Comparison of ENCODE assay signal across 8 cellular contexts in genomic region chr2:210199186-210199765, GRCh38. TPM values are rescaled to one million over a fixed set of nuclear protein-coding genes. Genes with fewer than 3 reads are reported as not detected.
DNase-seq lines count a peak whose midpoint lies in the region; ATAC-seq and TF ChIP-seq lines count a peak whose summit lies in the region.

No MANE protein-coding gene starts in this region.

- no peaks in the 10 kb centered on the region for H3K9me3 Mint-ChIP-seq in activated naive CD4-positive, alpha-beta T cell treated with anti-CD3 and anti-CD28 coated beads for 36 hours

- H3K9ac ChIP-seq in OCI-LY1 (ENCODE audit: low read length) = no peak overlapping the region

- H3K4me1 ChIP-seq in OCI-LY1 (ENCODE audit: insufficient read depth, low read length, severe bottlenecking) = peaks cover 12% of the 10 kb centered on the region
- H3K4me1 ChIP-seq in prostate gland (replicated peaks) = no peaks in the 10 kb centered on the region

- no peaks in the 10 kb centered on the region for H4K20me1 ChIP-seq in OCI-LY1 (ENCODE audit: insufficient read depth, low read length)

- no peaks in the 10 kb centered on the region for H3K9me2 ChIP-seq in OCI-LY1 (ENCODE audit: low read depth, low read length)

- no peaks in the 10 kb centered on the region for H3K27me3 ChIP-seq in OCI-LY1 (ENCODE audit: insufficient read depth, low read length)
- no peaks in the 10 kb centered on the region for H3K27me3 ChIP-seq in prostate gland (replicated peaks; ENCODE audit: insufficient read depth)

- no peaks in the 10 kb centered on the region for H3F3A ChIP-seq in OCI-LY1 (ENCODE audit: insufficient read depth, low read length)

- TF ChIP-seq CTCF in OCI-LY1 (IDR thresholded peaks at IDR 0.05; ENCODE audit: low read length) (peak; percentile 56), epithelial cell of esophagus (IDR thresholded peaks at IDR 0.05; ENCODE audit: insufficient read depth, low read depth, low read length, missing control alignments) (peak; percentile 59), prostate gland (IDR thresholded peaks at IDR 0.05) (peak; percentile 60 to 73 (median 64))

- H3K36me3 ChIP-seq in OCI-LY1 (ENCODE audit: insufficient read depth, low read length) (no peaks in the 10 kb centered on the region), prostate gland (no peaks in the 10 kb centered on the region)

- CTCF ChIA-PET in HEK293T (lab: Yijun Ruan, JAX) = interaction anchor here (0.6 to 1.3 kb wide), 3 partner anchors 221 to 236 kb away, joined by 3 to 4 read pairs (median 3); no protein-coding TSS in a partner anchor
- CTCF ChIA-PET in activated naive CD4-positive, alpha-beta T cell treated with anti-CD3 and anti-CD28 coated beads for 36 hours (lab: Charles Lee) = interaction anchor here (0.6 to 5.7 kb wide), 28 partner anchors 10 to 864 kb away, joined by 3 to 129 read pairs (median 4); no protein-coding TSS in a partner anchor

- H3K9me3 ChIP-seq in OCI-LY1 (ENCODE audit: low read length) = no peaks in the 10 kb centered on the region
- H3K9me3 ChIP-seq in prostate gland = no peaks in the 10 kb centered on the region

- intact Hi-C loops in prostate gland (cut with DNase I) = loop anchor here (5.0 kb wide), 1 partner anchor 127 kb away; no protein-coding TSS in a partner anchor
- intact Hi-C loops in activated naive CD4-positive, alpha-beta T cell treated with anti-CD3 and anti-CD28 coated beads for 36 hours (cut with micrococcal nuclease) = loop anchor here (1.0 to 5.0 kb wide), 7 partner anchors 126 to 1802 kb away; no protein-coding TSS in a partner anchor

- H3K4me3 Mint-ChIP-seq in activated naive CD4-positive, alpha-beta T cell treated with anti-CD3 and anti-CD28 coated beads for 36 hours = no peak overlapping the region

- no peak overlapping the region for H3K4me2 ChIP-seq in OCI-LY1 (ENCODE audit: low read length)

- no peak for ATAC-seq in esophagus mucosa

- peaks cover 6% of the 10 kb centered on the region for H3K27me3 Mint-ChIP-seq in activated naive CD4-positive, alpha-beta T cell treated with anti-CD3 and anti-CD28 coated beads for 36 hours (ENCODE audit: low read depth)

- H2AFZ ChIP-seq in OCI-LY1 (ENCODE audit: low read length) = no peak overlapping the region

- no peak overlapping the region for H3K27ac ChIP-seq in OCI-LY1 (ENCODE audit: low read depth, low read length, poor library complexity, severe bottlenecking)
- no peak overlapping the region for H3K27ac ChIP-seq in prostate gland

- DNase-seq in NCI-H2029 treated with DMSO at 0.1 percent for 48 hours (lab: John Stamatoyannopoulos, UW) (peak; percentile 38), NCI-H2029 (lab: John Stamatoyannopoulos, UW) (no peak), HEK293T (ENCODE audit: extremely low spot score) (peak; percentile 11), epithelial cell of esophagus (ENCODE audit: low read depth) (peak; percentile 46), prostate gland (ENCODE audit: low spot score) (no peak)
- no peak for DNase-seq in activated naive CD4-positive, alpha-beta T cell treated with anti-CD3 and anti-CD28 coated beads for 36 hours

- no peak for TF ChIP-seq POLR2A in prostate gland (IDR thresholded peaks at IDR 0.05)

- H3K79me2 ChIP-seq in OCI-LY1 (ENCODE audit: insufficient read depth, low read length) = no peaks in the 10 kb centered on the region

- no peaks in the 10 kb centered on the region for H3K36me3 Mint-ChIP-seq in activated naive CD4-positive, alpha-beta T cell treated with anti-CD3 and anti-CD28 coated beads for 36 hours (ENCODE audit: low read depth)

- H3K27ac Mint-ChIP-seq in activated naive CD4-positive, alpha-beta T cell treated with anti-CD3 and anti-CD28 coated beads for 36 hours = no peak overlapping the region

- peaks cover 2% of the 10 kb centered on the region for H3K4me1 Mint-ChIP-seq in activated naive CD4-positive, alpha-beta T cell treated with anti-CD3 and anti-CD28 coated beads for 36 hours (ENCODE audit: low read depth)

- H3K4me3 ChIP-seq in OCI-LY1 (ENCODE audit: low read depth, low read length, poor library complexity, severe bottlenecking) = no peak overlapping the region
- H3K4me3 ChIP-seq in epithelial cell of esophagus (ENCODE audit: low read length) = no peak overlapping the region
- no peak overlapping the region for H3K4me3 ChIP-seq in prostate gland

- POLR2A ChIA-PET in HEK293T (lab: Yijun Ruan, JAX) = no interaction called here

TF ChIP-seq in HEK293T, 16 proteins besides CTCF, POLR2A, EP300 and RAD21:
- TF ChIP-seq L3MBTL2 (conservative IDR thresholded peaks at IDR 0.05) (no peak), HDGF (IDR thresholded peaks at IDR 0.05; ENCODE audit: borderline replicate concordance) (no peak), TARDBP (IDR thresholded peaks at IDR 0.05) (no peak), SP1 (IDR thresholded peaks at IDR 0.05) (no peak), LEF1 (IDR thresholded peaks at IDR 0.05; ENCODE audit: borderline replicate concordance) (no peak), FOXA1 (IDR thresholded peaks at IDR 0.05) (no peak), SUZ12 (IDR thresholded peaks at IDR 0.05) (no peak), BHLHE40 (IDR thresholded peaks at IDR 0.05; ENCODE audit: borderline replicate concordance) (no peak), ZNF384 (IDR thresholded peaks at IDR 0.05) (no peak)

RNA-seq across cellular contexts. Expression of gene ACADL, which starts 26.0 kb away (rescaled TPM):
- total RNA-seq in prostate gland = 10 to 100 TPM; 12.3 to 54.0 TPM
- total RNA-seq in activated naive CD4-positive, alpha-beta T cell treated with anti-CD3 and anti-CD28 coated beads for 36 hours = not detected
- total RNA-seq in esophagus mucosa = 0.32 TPM

RNA-seq across cellular contexts. Expression of gene KANSL1L, which starts 28.1 kb away (rescaled TPM):
- total RNA-seq in prostate gland = 10 to 100 TPM; 36.1 to 40.3 TPM
- total RNA-seq in activated naive CD4-positive, alpha-beta T cell treated with anti-CD3 and anti-CD28 coated beads for 36 hours = 1 to 10 TPM; 4.4 to 4.8 TPM
- total RNA-seq in esophagus mucosa = 6.4 TPM

Comparison
In these comparisons a context has a peak if more than half of its experiments do, and no peak if none do; other contexts are left out.
1. DNase-seq: peak in NCI-H2029 treated with DMSO at 0.1 percent for 48 hours (single experiment), HEK293T (single experiment) and epithelial cell of esophagus (single experiment); none in NCI-H2029 (single experiment), prostate gland (single experiment) and activated naive CD4-positive, alpha-beta T cell treated with anti-CD3 and anti-CD28 coated beads for 36 hours (single experiment).
2. RNA of gene ACADL, which starts 26.0 kb away (total RNA-seq): 12.3 to 54.0 TPM in prostate gland; 0.32 TPM in esophagus mucosa (single experiment) and not detected in activated naive CD4-positive, alpha-beta T cell treated with anti-CD3 and anti-CD28 coated beads for 36 hours; every median in the first group is over 10 times any median in the second.
3. Peak in every context shown above with its lines, with median percentiles within 50 percentile points of each other: CTCF ChIP-seq.